In the genomic region with DNA sequence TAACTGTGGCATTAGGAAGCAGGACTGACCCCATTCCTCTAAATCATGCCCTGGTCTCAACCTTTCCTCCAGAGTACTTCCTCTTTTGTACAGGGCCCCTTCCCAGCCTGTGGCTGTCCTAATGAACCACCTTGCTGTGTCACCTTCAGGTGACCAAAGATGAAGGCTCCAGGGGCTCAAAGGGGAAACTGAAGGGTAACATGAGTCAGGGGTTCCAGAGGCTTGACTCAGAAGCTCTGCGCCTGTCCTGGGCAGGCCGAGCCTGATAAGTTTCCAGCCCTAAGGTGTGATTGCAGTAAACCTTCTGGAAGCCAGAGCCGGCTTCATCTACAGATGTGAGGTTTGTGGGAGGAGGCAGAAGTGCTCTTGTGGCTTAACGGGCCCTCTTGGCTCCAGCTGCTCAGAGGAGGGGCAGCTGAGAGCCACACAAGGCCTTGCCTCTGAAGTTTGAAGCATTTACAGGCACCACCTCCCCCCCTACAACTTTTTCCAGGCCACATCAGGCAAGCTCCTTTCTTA, we compare ENCODE assay signal across 1 cellular context.
TF ChIP-seq lines count a peak whose summit lies in the region.

No MANE protein-coding gene starts in this region.

TF ChIP-seq in GM12878, 131 proteins besides CTCF, POLR2A, EP300 and RAD21 (continued from another document):
- TF ChIP-seq, protein P1, sequence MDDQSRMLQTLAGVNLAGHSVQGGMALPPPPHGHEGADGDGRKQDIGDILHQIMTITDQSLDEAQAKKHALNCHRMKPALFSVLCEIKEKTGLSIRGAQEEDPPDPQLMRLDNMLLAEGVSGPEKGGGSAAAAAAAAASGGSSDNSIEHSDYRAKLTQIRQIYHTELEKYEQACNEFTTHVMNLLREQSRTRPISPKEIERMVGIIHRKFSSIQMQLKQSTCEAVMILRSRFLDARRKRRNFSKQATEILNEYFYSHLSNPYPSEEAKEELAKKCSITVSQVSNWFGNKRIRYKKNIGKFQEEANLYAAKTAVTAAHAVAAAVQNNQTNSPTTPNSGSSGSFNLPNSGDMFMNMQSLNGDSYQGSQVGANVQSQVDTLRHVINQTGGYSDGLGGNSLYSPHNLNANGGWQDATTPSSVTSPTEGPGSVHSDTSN (IDR thresholded peaks at IDR 0.05; ENCODE audit: insufficient replicate concordance, low read depth, low read length) = no peak
- peak; percentile 96; the same call in 1 of the 2 replicates for TF ChIP-seq BACH1 (IDR thresholded peaks at IDR 0.05; ENCODE audit: borderline replicate concordance)
- peak; percentile 65 for TF ChIP-seq NR2F1 (conservative IDR thresholded peaks at IDR 0.05)
- 0 out of 2 replicates have a peak, but pooled peaks have one; percentile 28 for TF ChIP-seq CHD2 (IDR thresholded peaks at IDR 0.05; ENCODE audit: borderline replicate concordance, low read depth, low read length)
- peak; percentile 42; the same call in 1 of the 2 replicates for TF ChIP-seq NBN (IDR thresholded peaks at IDR 0.05)
- TF ChIP-seq CBX5 (IDR thresholded peaks at IDR 0.05; ENCODE audit: low read depth) = no peak
- no peak for TF ChIP-seq BCL11A (IDR thresholded peaks at IDR 0.05; ENCODE audit: low read depth, low read length)
- peak; percentile 59; the same call in 1 of the 2 replicates for TF ChIP-seq DPF2 (IDR thresholded peaks at IDR 0.05)
- TF ChIP-seq YBX1 (IDR thresholded peaks at IDR 0.05) = no peak
- TF ChIP-seq CEBPB (IDR thresholded peaks at IDR 0.05; ENCODE audit: borderline replicate concordance in 1 of 2, low read depth in 2 of 2, low read length in 2 of 2) = no peak
- no peak for TF ChIP-seq CREM (IDR thresholded peaks at IDR 0.05; ENCODE audit: low read depth)
- no peak for TF ChIP-seq NFYA (IDR thresholded peaks at IDR 0.05; ENCODE audit: borderline replicate concordance, low read depth, low read length)
- TF ChIP-seq BHLHE40 (IDR thresholded peaks at IDR 0.05; ENCODE audit: borderline replicate concordance in 1 of 2, low read depth in 2 of 2, low read length in 1 of 2) = peak; percentile 37 to 45; a peak in 2 of 4 replicates
- no peak for TF ChIP-seq SREBF1 (IDR thresholded peaks at IDR 0.05; ENCODE audit: low read length)
- TF ChIP-seq SPI1 (IDR thresholded peaks at IDR 0.05; ENCODE audit: borderline replicate concordance, insufficient read depth, low read depth, low read length) = peak; percentile 75
- TF ChIP-seq, protein P2, sequence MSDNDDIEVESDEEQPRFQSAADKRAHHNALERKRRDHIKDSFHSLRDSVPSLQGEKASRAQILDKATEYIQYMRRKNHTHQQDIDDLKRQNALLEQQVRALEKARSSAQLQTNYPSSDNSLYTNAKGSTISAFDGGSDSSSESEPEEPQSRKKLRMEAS (IDR thresholded peaks at IDR 0.05; ENCODE audit: low read depth, low read length) = no peak
- TF ChIP-seq, protein P3, sequence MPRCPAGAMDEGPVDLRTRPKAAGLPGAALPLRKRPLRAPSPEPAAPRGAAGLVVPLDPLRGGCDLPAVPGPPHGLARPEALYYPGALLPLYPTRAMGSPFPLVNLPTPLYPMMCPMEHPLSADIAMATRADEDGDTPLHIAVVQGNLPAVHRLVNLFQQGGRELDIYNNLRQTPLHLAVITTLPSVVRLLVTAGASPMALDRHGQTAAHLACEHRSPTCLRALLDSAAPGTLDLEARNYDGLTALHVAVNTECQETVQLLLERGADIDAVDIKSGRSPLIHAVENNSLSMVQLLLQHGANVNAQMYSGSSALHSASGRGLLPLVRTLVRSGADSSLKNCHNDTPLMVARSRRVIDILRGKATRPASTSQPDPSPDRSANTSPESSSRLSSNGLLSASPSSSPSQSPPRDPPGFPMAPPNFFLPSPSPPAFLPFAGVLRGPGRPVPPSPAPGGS (IDR thresholded peaks at IDR 0.05; ENCODE audit: borderline replicate concordance, insufficient read depth, low read depth, low read length, poor library complexity, severe bottlenecking) = no peak
- no peak for TF ChIP-seq ZSCAN29 (IDR thresholded peaks at IDR 0.05)
- TF ChIP-seq, protein P4, sequence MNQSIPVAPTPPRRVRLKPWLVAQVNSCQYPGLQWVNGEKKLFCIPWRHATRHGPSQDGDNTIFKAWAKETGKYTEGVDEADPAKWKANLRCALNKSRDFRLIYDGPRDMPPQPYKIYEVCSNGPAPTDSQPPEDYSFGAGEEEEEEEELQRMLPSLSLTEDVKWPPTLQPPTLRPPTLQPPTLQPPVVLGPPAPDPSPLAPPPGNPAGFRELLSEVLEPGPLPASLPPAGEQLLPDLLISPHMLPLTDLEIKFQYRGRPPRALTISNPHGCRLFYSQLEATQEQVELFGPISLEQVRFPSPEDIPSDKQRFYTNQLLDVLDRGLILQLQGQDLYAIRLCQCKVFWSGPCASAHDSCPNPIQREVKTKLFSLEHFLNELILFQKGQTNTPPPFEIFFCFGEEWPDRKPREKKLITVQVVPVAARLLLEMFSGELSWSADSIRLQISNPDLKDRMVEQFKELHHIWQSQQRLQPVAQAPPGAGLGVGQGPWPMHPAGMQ (IDR thresholded peaks at IDR 0.05; ENCODE audit: borderline replicate concordance) = no peak
- peak; percentile 79 for TF ChIP-seq IKZF1 (conservative IDR thresholded peaks at IDR 0.05)
- TF ChIP-seq TBL1XR1 (IDR thresholded peaks at IDR 0.05; ENCODE audit: low read depth, low read length) = no peak
- peak; percentile 70 for TF ChIP-seq RUNX3 (IDR thresholded peaks at IDR 0.05; ENCODE audit: low read length)
- TF ChIP-seq SMAD5 (IDR thresholded peaks at IDR 0.05; ENCODE audit: low read depth) = no peak
- no peak for TF ChIP-seq EGR1 (IDR thresholded peaks at IDR 0.05; ENCODE audit: borderline replicate concordance in 1 of 2, low read depth in 2 of 2, low read length in 2 of 2)
- TF ChIP-seq, protein P5, sequence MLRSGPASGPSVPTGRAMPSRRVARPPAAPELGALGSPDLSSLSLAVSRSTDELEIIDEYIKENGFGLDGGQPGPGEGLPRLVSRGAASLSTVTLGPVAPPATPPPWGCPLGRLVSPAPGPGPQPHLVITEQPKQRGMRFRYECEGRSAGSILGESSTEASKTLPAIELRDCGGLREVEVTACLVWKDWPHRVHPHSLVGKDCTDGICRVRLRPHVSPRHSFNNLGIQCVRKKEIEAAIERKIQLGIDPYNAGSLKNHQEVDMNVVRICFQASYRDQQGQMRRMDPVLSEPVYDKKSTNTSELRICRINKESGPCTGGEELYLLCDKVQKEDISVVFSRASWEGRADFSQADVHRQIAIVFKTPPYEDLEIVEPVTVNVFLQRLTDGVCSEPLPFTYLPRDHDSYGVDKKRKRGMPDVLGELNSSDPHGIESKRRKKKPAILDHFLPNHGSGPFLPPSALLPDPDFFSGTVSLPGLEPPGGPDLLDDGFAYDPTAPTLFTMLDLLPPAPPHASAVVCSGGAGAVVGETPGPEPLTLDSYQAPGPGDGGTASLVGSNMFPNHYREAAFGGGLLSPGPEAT (IDR thresholded peaks at IDR 0.05; ENCODE audit: low read depth) = peak; percentile 63; the same call in 1 of the 2 replicates
- TF ChIP-seq IKZF2 (IDR thresholded peaks at IDR 0.05) = peak; percentile 67 to 78; a peak in 3 of 4 replicates
- TF ChIP-seq EED (IDR thresholded peaks at IDR 0.05; ENCODE audit: low read depth) = peak; percentile 31; the same call in 1 of the 2 replicates
- TF ChIP-seq POLR2AphosphoS5 (IDR thresholded peaks at IDR 0.05; ENCODE audit: low read length) = no peak; the same call in 1 of the 2 replicates
- TF ChIP-seq NR2C1 (IDR thresholded peaks at IDR 0.05) = no peak
- TF ChIP-seq, protein P6, sequence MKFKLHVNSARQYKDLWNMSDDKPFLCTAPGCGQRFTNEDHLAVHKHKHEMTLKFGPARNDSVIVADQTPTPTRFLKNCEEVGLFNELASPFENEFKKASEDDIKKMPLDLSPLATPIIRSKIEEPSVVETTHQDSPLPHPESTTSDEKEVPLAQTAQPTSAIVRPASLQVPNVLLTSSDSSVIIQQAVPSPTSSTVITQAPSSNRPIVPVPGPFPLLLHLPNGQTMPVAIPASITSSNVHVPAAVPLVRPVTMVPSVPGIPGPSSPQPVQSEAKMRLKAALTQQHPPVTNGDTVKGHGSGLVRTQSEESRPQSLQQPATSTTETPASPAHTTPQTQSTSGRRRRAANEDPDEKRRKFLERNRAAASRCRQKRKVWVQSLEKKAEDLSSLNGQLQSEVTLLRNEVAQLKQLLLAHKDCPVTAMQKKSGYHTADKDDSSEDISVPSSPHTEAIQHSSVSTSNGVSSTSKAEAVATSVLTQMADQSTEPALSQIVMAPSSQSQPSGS (IDR thresholded peaks at IDR 0.05; ENCODE audit: low read length) = no peak
- TF ChIP-seq TCF12 (IDR thresholded peaks at IDR 0.05; ENCODE audit: low read depth, low read length) = peak; percentile 88
- no peak for TF ChIP-seq STAT1 (conservative IDR thresholded peaks at IDR 0.05)
- no peak for TF ChIP-seq BMI1 (IDR thresholded peaks at IDR 0.05; ENCODE audit: borderline replicate concordance)
- 0 out of 2 replicates have a peak, but pooled peaks have one; percentile 73 for TF ChIP-seq TCF3 (IDR thresholded peaks at IDR 0.05; ENCODE audit: borderline replicate concordance, insufficient read depth, low read depth, low read length)
- 0 out of 2 replicates have a peak, but pooled peaks have one; percentile 43 for TF ChIP-seq MTA2 (IDR thresholded peaks at IDR 0.05; ENCODE audit: low read depth)
- 0 out of 2 replicates have a peak, but pooled peaks have one; percentile 21 for TF ChIP-seq SMC3 (IDR thresholded peaks at IDR 0.05; ENCODE audit: borderline replicate concordance, low read length)
- no peak for TF ChIP-seq POU2F2 (IDR thresholded peaks at IDR 0.05; ENCODE audit: borderline replicate concordance, low read depth, low read length)
- no peak for TF ChIP-seq SP1 (IDR thresholded peaks at IDR 0.05; ENCODE audit: low read depth, low read length)
- TF ChIP-seq PAX8 (IDR thresholded peaks at IDR 0.05) = no peak
- TF ChIP-seq, protein P7, sequence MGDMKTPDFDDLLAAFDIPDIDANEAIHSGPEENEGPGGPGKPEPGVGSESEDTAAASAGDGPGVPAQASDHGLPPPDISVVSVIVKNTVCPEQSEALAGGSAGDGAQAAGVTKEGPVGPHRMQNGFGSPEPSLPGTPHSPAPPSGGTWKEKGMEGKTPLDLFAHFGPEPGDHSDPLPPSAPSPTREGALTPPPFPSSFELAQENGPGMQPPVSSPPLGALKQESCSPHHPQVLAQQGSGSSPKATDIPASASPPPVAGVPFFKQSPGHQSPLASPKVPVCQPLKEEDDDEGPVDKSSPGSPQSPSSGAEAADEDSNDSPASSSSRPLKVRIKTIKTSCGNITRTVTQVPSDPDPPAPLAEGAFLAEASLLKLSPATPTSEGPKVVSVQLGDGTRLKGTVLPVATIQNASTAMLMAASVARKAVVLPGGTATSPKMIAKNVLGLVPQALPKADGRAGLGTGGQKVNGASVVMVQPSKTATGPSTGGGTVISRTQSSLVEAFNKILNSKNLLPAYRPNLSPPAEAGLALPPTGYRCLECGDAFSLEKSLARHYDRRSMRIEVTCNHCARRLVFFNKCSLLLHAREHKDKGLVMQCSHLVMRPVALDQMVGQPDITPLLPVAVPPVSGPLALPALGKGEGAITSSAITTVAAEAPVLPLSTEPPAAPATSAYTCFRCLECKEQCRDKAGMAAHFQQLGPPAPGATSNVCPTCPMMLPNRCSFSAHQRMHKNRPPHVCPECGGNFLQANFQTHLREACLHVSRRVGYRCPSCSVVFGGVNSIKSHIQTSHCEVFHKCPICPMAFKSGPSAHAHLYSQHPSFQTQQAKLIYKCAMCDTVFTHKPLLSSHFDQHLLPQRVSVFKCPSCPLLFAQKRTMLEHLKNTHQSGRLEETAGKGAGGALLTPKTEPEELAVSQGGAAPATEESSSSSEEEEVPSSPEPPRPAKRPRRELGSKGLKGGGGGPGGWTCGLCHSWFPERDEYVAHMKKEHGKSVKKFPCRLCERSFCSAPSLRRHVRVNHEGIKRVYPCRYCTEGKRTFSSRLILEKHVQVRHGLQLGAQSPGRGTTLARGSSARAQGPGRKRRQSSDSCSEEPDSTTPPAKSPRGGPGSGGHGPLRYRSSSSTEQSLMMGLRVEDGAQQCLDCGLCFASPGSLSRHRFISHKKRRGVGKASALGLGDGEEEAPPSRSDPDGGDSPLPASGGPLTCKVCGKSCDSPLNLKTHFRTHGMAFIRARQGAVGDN (IDR thresholded peaks at IDR 0.05) = peak; percentile 69
